Comparison of ENCODE assay signal across 28 cellular contexts in the genomic region with DNA sequence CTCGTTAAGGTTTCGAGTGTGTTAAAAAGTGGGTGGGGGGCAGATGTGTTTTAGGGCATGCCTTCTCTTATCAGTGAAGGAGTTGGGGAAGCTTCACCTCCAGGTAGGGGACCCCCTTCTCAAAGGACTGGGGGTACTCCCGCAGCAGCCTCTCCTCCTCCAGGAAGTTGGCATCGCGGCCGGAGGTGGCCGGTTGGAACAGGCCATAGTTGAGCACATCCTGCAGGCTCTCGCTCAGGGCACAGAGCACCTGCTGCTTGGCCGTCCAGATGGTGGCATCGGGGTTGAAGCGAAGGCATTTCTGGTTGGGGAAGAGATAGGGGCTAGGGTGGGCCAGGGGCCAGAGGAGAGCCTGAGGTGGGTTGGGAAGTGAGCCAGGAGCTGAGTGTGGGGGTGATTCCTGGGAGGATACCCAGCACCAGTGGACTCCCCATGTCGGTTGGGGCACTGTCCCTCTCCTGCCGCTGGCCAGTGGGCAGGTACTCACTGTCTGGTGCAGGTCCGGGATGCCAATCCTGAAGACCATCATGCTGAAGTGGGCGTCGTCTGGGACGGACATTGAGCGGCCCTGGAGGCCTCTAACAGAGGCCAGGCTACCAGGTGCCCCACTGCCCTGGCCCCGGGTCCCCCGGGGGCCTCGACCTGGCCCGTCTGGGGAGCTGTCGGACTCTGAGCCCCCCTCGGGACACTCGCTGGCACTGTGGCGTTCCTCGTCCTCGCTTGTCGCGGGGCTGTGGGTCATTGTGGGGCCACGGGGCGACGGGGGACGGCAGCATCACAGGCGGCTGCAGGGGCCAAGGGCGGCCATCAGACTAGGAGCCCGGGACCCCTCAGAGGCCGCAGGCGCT. TPM values are rescaled to one million over a fixed set of nuclear protein-coding genes. Genes with fewer than 3 reads are reported as not detected.
"Had no signal": no experiment of that assay in that cellular context is flagged by ENCODE, and none has a peak within 500 bp of the region (broad histone marks: within the 10 kb centered on the region; RNA-seq: fewer than 3 reads in every experiment).

No MANE protein-coding gene starts in this region.

- H3K27ac ChIP-seq: brain microvascular endothelial cell, cardiac muscle cell, VCaP had no signal

- H3K27me3 ChIP-seq: brain microvascular endothelial cell, MG63 had no signal

- H3K36me3 ChIP-seq: brain microvascular endothelial cell, cardiac muscle cell, MG63 had no signal

- H3K4me3 ChIP-seq: cardiac muscle cell, MG63 had no signal

- ATAC-seq: activated T-helper 17 cell treated with anti-CD3 and anti-CD28 coated beads, Interleukin-2, amount 50 U/mL, for 72 hours had no signal

- H3K36me3 Mint-ChIP-seq: activated CD4-positive, alpha-beta memory T cell treated with anti-CD3 and anti-CD28 coated beads for 36 hours; activated naive CD4-positive, alpha-beta T cell treated with anti-CD3 and anti-CD28 coated beads, Interleukin-2, amount 10 ng/mL, durations not matched to agents 7 days and 5 days; activated naive CD8-positive, alpha-beta T cell treated with anti-CD3 and anti-CD28 coated beads for 36 hours had no signal

- DNase-seq: activated CD4-positive, alpha-beta memory T cell treated with anti-CD3 and anti-CD28 coated beads for 36 hours; activated CD4-positive, alpha-beta T cell treated with anti-CD3 and anti-CD28 coated beads, Interleukin-2, amount 10 ng/mL, durations not matched to agents 7 days and 5 days; activated CD4-positive, CD25-positive, alpha-beta regulatory T cell; activated gamma-delta T cell; activated naive CD4-positive, alpha-beta T cell treated with anti-CD3 and anti-CD28 coated beads, Interleukin-2, amount 10 ng/mL, durations not matched to agents 7 days and 5 days; activated naive CD8-positive, alpha-beta T cell treated with anti-CD3 and anti-CD28 coated beads for 36 hours; activated T-cell treated with anti-CD3 and anti-CD28 coated beads for 4 hours; activated T-cell treated with anti-CD3 and anti-CD28 coated beads, Interleukin-2, amount 50 U/mL, for 48 hours; brain microvascular endothelial cell; MG63; NCI-H1105; NCI-H1436 treated with DMSO at 0.1 percent for 48 hours; NCI-H187 treated with DMSO at 0.1 percent for 48 hours; NCI-H2081 treated with DMSO at 0.1 percent for 48 hours; NCI-H226; NCI-H526; NCI-H774; SIG-M5; T-helper 1 cell had no signal

- H3K4me3 Mint-ChIP-seq: activated CD4-positive, alpha-beta memory T cell treated with anti-CD3 and anti-CD28 coated beads for 36 hours; activated CD4-positive, alpha-beta T cell treated with anti-CD3 and anti-CD28 coated beads, Interleukin-2, amount 10 ng/mL, durations not matched to agents 7 days and 5 days; activated naive CD4-positive, alpha-beta T cell treated with anti-CD3 and anti-CD28 coated beads, Interleukin-2, amount 10 ng/mL, durations not matched to agents 7 days and 5 days; activated T-helper 17 cell treated with anti-CD3 and anti-CD28 coated beads, Interleukin-2, amount 50 U/mL, for 72 hours had no signal

- H3K9me3 Mint-ChIP-seq: activated CD4-positive, alpha-beta memory T cell treated with anti-CD3 and anti-CD28 coated beads for 36 hours; activated CD4-positive, alpha-beta T cell treated with anti-CD3 and anti-CD28 coated beads, Interleukin-2, amount 10 ng/mL, durations not matched to agents 7 days and 5 days; activated naive CD4-positive, alpha-beta T cell treated with anti-CD3 and anti-CD28 coated beads, Interleukin-2, amount 10 ng/mL, durations not matched to agents 7 days and 5 days; activated naive CD8-positive, alpha-beta T cell treated with anti-CD3 and anti-CD28 coated beads for 36 hours; activated T-helper 17 cell treated with anti-CD3 and anti-CD28 coated beads, Interleukin-2, amount 50 U/mL, for 72 hours had no signal

- H3K27ac Mint-ChIP-seq: activated CD4-positive, alpha-beta memory T cell treated with anti-CD3 and anti-CD28 coated beads for 36 hours; activated CD4-positive, alpha-beta T cell treated with anti-CD3 and anti-CD28 coated beads, Interleukin-2, amount 10 ng/mL, durations not matched to agents 7 days and 5 days; activated naive CD4-positive, alpha-beta T cell treated with anti-CD3 and anti-CD28 coated beads, Interleukin-2, amount 10 ng/mL, durations not matched to agents 7 days and 5 days; activated naive CD8-positive, alpha-beta T cell treated with anti-CD3 and anti-CD28 coated beads for 36 hours; activated T-helper 17 cell treated with anti-CD3 and anti-CD28 coated beads, Interleukin-2, amount 50 U/mL, for 72 hours had no signal

- H3K9me3 ChIP-seq: MG63 had no signal

RNA-seq across cellular contexts. Expression of a gene that starts 3.2 kb away (rescaled TPM):
- total RNA-seq: activated CD4-positive, alpha-beta memory T cell treated with anti-CD3 and anti-CD28 coated beads for 36 hours; activated CD4-positive, alpha-beta T cell treated with anti-CD3 and anti-CD28 coated beads, Interleukin-2, amount 10 ng/mL, durations not matched to agents 7 days and 5 days; activated CD8-positive, alpha-beta memory T cell treated with anti-CD3 and anti-CD28 coated beads for 36 hours; activated T-helper 17 cell treated with anti-CD3 and anti-CD28 coated beads, Interleukin-2, amount 50 U/mL, for 72 hours; T-helper 2 cell treated with Interferon-gamma antibody and Interleukin-4, amounts not matched to agents 100 ng/mL and 5 ng/mL, for 36 hours had no signal

RNA-seq across cellular contexts. Expression of a gene that starts 53.9 kb away (rescaled TPM):
- total RNA-seq: activated CD4-positive, alpha-beta memory T cell treated with anti-CD3 and anti-CD28 coated beads for 36 hours; activated CD4-positive, alpha-beta T cell treated with anti-CD3 and anti-CD28 coated beads, Interleukin-2, amount 10 ng/mL, durations not matched to agents 7 days and 5 days; activated CD8-positive, alpha-beta memory T cell treated with anti-CD3 and anti-CD28 coated beads for 36 hours; activated naive CD8-positive, alpha-beta T cell treated with anti-CD3 and anti-CD28 coated beads for 36 hours; activated T-helper 17 cell treated with anti-CD3 and anti-CD28 coated beads, Interleukin-2, amount 50 U/mL, for 72 hours; cardiac muscle cell; NCI-H460; OCI-LY7; RPMI7951; T-helper 2 cell treated with Interferon-gamma antibody and Interleukin-4, amounts not matched to agents 100 ng/mL and 5 ng/mL, for 36 hours had no signal
- polyA plus RNA-seq: adipose tissue, cardiac muscle cell had no signal
